Comparison of ENCODE assay signal across 12 cellular contexts in genomic region chr5:154287136-154287535, GRCh38.
DNase-seq lines count a peak whose midpoint lies in the region; ATAC-seq lines count a peak whose summit lies in the region.
"Had no signal": no experiment of that assay in that cellular context is flagged by ENCODE, and none has a peak within 500 bp of the region (broad histone marks: within the 10 kb centered on the region; RNA-seq: fewer than 3 reads in every experiment).

No MANE protein-coding gene starts in this region.

- no peaks in the 10 kb centered on the region for H3K27me3 Mint-ChIP-seq in central memory CD8-positive, alpha-beta T cell

- H3K4me1 Mint-ChIP-seq in central memory CD8-positive, alpha-beta T cell, result peaks cover 36% of the 10 kb centered on the region

- H3K27ac Mint-ChIP-seq in central memory CD8-positive, alpha-beta T cell (ENCODE audit: low read depth), result peak overlapping the region; percentile 1

- H3K4me3 Mint-ChIP-seq in central memory CD8-positive, alpha-beta T cell, result no peak overlapping the region

- peak; percentile 30 for DNase-seq in HT-29 (ENCODE audit: low spot score)
- DNase-seq in central memory CD8-positive, alpha-beta T cell (ENCODE audit: low spot score in 2 of 2), result no peak
- peak; percentile 92 for DNase-seq in kidney tubule cell (ENCODE audit: low spot score)
- peak; percentile 33 for DNase-seq in stromal cell of bone marrow (ENCODE audit: low read depth)
- DNase-seq in NOMO-1 treated with DMSO at 0.1 percent for 48 hours (lab: John Stamatoyannopoulos, UW; ENCODE audit: unreplicated experiment), result no peak
- no peak for DNase-seq in D341Med (ENCODE audit: low spot score)
- DNase-seq in stimulated activated CD4-positive, alpha-beta T cell treated with anti-CD3 and anti-CD28 coated beads, Interleukin-12 subunit alpha, Interleukin-12 subunit beta, amount 100 ng/mL, for 4 hours, result no peak
- DNase-seq: activated naive CD4-positive, alpha-beta T cell treated with Interleukin-2 at 50 U/mL for 16 hours; Peyer's patch; testis had no signal

- H3K36me3 Mint-ChIP-seq in central memory CD8-positive, alpha-beta T cell (ENCODE audit: insufficient read depth), result peaks cover 2% of the 10 kb centered on the region

- no peak for ATAC-seq in central memory CD8-positive, alpha-beta T cell (replicated peaks; ENCODE audit: extremely low read depth, poor library complexity, severe bottlenecking)
- no peak for ATAC-seq in HG03159 (IDR thresholded peaks at IDR 0.05; ENCODE audit: unreplicated experiment)
- ATAC-seq: GM12878 had no signal

- no peaks in the 10 kb centered on the region for H3K9me3 Mint-ChIP-seq in central memory CD8-positive, alpha-beta T cell

Comparison
In these comparisons a context has a peak if more than half of its experiments do, and no peak if none do; other contexts are left out.
1. DNase-seq: peak in HT-29 (single experiment), kidney tubule cell (single experiment) and stromal cell of bone marrow (single experiment); none in central memory CD8-positive, alpha-beta T cell (0 of 2), NOMO-1 treated with DMSO at 0.1 percent for 48 hours (single experiment), D341Med (single experiment) and stimulated activated CD4-positive, alpha-beta T cell treated with anti-CD3 and anti-CD28 coated beads, Interleukin-12 subunit alpha, Interleukin-12 subunit beta, amount 100 ng/mL, for 4 hours (single experiment).